In genomic region chr3:52286777-52287110, GRCh38 we compare ENCODE assay signal across 7 cellular contexts. TPM values are rescaled to one million over a fixed set of nuclear protein-coding genes. Genes with fewer than 3 reads are reported as not detected.
A peak's percentile ranks its signal among the peaks of the same experiment; 100 is the strongest.
DNase-seq lines count a peak whose midpoint lies in the region; ATAC-seq and TF ChIP-seq lines count a peak whose summit lies in the region.

No MANE protein-coding gene starts in this region.

- no peaks in the 10 kb centered on the region for H3K9me3 Mint-ChIP-seq in activated CD8-positive, alpha-beta T cell treated with anti-CD3 and anti-CD28 coated beads for 36 hours

- WGBS in spleen, 5 donors, result 75 to 89% (median 81%) methylated on average over 8 of the region's 8 CpGs

- H3K27ac ChIP-seq in HEK293 (ENCODE audit: extremely low read depth, low read depth, low read length) (peak overlapping the region; percentile 96), spleen (peak overlapping the region; percentile 95 to 100 (median 100))

- H3K4me1 Mint-ChIP-seq in activated CD8-positive, alpha-beta T cell treated with anti-CD3 and anti-CD28 coated beads for 36 hours (ENCODE audit: low read depth), result peaks cover 51% of the 10 kb centered on the region

- CTCF ChIA-PET in HEK293 (lab: Yijun Ruan, JAX), result interaction anchor here (0.8 kb wide), 1 partner anchor 9 kb away, joined by 3 read pairs; the partner anchor contains the start of gene WDR82
- CTCF ChIA-PET in activated CD8-positive, alpha-beta T cell treated with anti-CD3 and anti-CD28 coated beads for 36 hours (lab: Charles Lee), result interaction anchor here (1.2 to 18.7 kb wide), 5 partner anchors 10 to 66 kb away, joined by 5 to 264 read pairs (median 11); no protein-coding TSS in a partner anchor

- peak overlapping the region; percentile 79 for H3K4me3 Mint-ChIP-seq in activated CD8-positive, alpha-beta T cell treated with anti-CD3 and anti-CD28 coated beads for 36 hours

- TF ChIP-seq POLR2A in spleen (IDR thresholded peaks at IDR 0.05), result no peak

- H3K27me3 ChIP-seq in spleen (replicated peaks in 1 of 7), result no peaks in the 10 kb centered on the region

- peak overlapping the region; percentile 100 for H3K27ac Mint-ChIP-seq in activated CD8-positive, alpha-beta T cell treated with anti-CD3 and anti-CD28 coated beads for 36 hours

- H3K4me1 ChIP-seq in HEK293 (ENCODE audit: control insufficient read depth, insufficient read depth, low read length) (no peaks in the 10 kb centered on the region), spleen (peaks cover 9 to 79% (median 39%) of the 10 kb centered on the region in 6 donors)

- H3K9me3 ChIP-seq in HEK293 (ENCODE audit: control insufficient read depth, insufficient read depth, low read depth, low read length) (no peaks in the 10 kb centered on the region), spleen (no peaks in the 10 kb centered on the region)

- ATAC-seq in activated CD8-positive, alpha-beta T cell treated with anti-CD3 and anti-CD28 coated beads for 36 hours, result no peak

- H3K36me3 ChIP-seq in HEK293 (ENCODE audit: control insufficient read depth in 2 of 2, insufficient read depth in 1 of 2, low read length in 2 of 2) (peaks cover 0 to 11% of the 10 kb centered on the region in 2 experiments; a peak in 1 of 3 replicates), spleen (peaks cover 0 to 18% (median 12%) of the 10 kb centered on the region in 6 donors)

- peaks cover 22% of the 10 kb centered on the region for H3K36me3 Mint-ChIP-seq in activated CD8-positive, alpha-beta T cell treated with anti-CD3 and anti-CD28 coated beads for 36 hours (ENCODE audit: low read depth)

- DNase-seq in activated CD8-positive, alpha-beta T cell treated with anti-CD3 and anti-CD28 coated beads for 36 hours, result no peak
- DNase-seq in spleen, result peak; percentile 70
- no peak for DNase-seq in NCI-H1417 treated with DMSO at 0.1 percent for 48 hours (lab: John Stamatoyannopoulos, UW)
- no peak for DNase-seq in retina
- no peak for DNase-seq in AG08395 (ENCODE audit: low spot score)

- no peaks in the 10 kb centered on the region for H3K27me3 Mint-ChIP-seq in activated CD8-positive, alpha-beta T cell treated with anti-CD3 and anti-CD28 coated beads for 36 hours

- POLR2A ChIA-PET in HEK293 (lab: Yijun Ruan, JAX), result interaction anchor here (2.7 kb wide), 1 partner anchor 9 kb away, joined by 23 read pairs; the partner anchor contains the start of gene WDR82
- POLR2A ChIA-PET in activated CD8-positive, alpha-beta T cell treated with anti-CD3 and anti-CD28 coated beads for 36 hours (lab: Charles Lee), result interaction anchor here (1.1 to 31.0 kb wide), 3 partner anchors 9 to 52 kb away, joined by 3 to 949 read pairs (median 42); partner anchors contain the start of genes PPM1M, TLR9, TWF2 and WDR82

- intact Hi-C loops in activated CD8-positive, alpha-beta T cell treated with anti-CD3 and anti-CD28 coated beads for 36 hours (cut with micrococcal nuclease), result no loop called here
- intact Hi-C loops in spleen (cut with DNase I; ENCODE audit: low total_unique reads), result no loop called here

- TF ChIP-seq CTCF in HEK293 (tag by site-specific recombination; IDR thresholded peaks at IDR 0.05) (no peak), spleen (IDR thresholded peaks at IDR 0.05 in 8 of 11, conservative IDR thresholded peaks at IDR 0.05 in 3 of 11) (no peak)
- no peak for TF ChIP-seq CTCF in activated CD8-positive, alpha-beta T cell treated with anti-CD3 and anti-CD28 coated beads for 36 hours (IDR thresholded peaks at IDR 0.05)

- peak overlapping the region; percentile 100 for H3K4me3 ChIP-seq in HEK293 (ENCODE audit: low read depth, low read length)
- peak overlapping the region; percentile 98 for H3K4me3 ChIP-seq in iPS-11a (ENCODE audit: low read depth, low read length)
- H3K4me3 ChIP-seq in spleen, result peak overlapping the region in 5 of 8 donors; percentile 60 to 84 (median 73)

TF ChIP-seq in HEK293, 187 proteins besides CTCF, POLR2A, EP300 and RAD21:
- TF ChIP-seq ZNF2 (tag by site-specific recombination; IDR thresholded peaks at IDR 0.05) (no peak), ZNF214 (tag by site-specific recombination; IDR thresholded peaks at IDR 0.05; ENCODE audit: borderline replicate concordance) (no peak), ZNF211 (tag by site-specific recombination; IDR thresholded peaks at IDR 0.05; ENCODE audit: low read depth) (no peak), IKZF3 (tag by site-specific recombination; IDR thresholded peaks at IDR 0.05) (no peak), ZNF169 (tag by site-specific recombination; IDR thresholded peaks at IDR 0.05) (no peak), ZNF843 (tag by site-specific recombination; IDR thresholded peaks at IDR 0.05) (no peak), OSR2 (tag by site-specific recombination; IDR thresholded peaks at IDR 0.05) (no peak), ZNF530 (tag by site-specific recombination; IDR thresholded peaks at IDR 0.05; ENCODE audit: low read depth) (no peak), ZFP69B (tag by site-specific recombination; IDR thresholded peaks at IDR 0.05) (no peak), MEIS1 (CRISPR knock-in tag; IDR thresholded peaks at IDR 0.05; ENCODE audit: borderline replicate concordance) (no peak), ZNF610 (tag by site-specific recombination; IDR thresholded peaks at IDR 0.05; ENCODE audit: borderline replicate concordance) (no peak), TRIM28 (IDR thresholded peaks at IDR 0.05; ENCODE audit: borderline replicate concordance, low read length) (no peak), SETDB1 (IDR thresholded peaks at IDR 0.05; ENCODE audit: insufficient read length, low read length) (no peak), ZNF140 (tag by site-specific recombination; IDR thresholded peaks at IDR 0.05) (no peak)
- TF ChIP-seq, protein P1, sequence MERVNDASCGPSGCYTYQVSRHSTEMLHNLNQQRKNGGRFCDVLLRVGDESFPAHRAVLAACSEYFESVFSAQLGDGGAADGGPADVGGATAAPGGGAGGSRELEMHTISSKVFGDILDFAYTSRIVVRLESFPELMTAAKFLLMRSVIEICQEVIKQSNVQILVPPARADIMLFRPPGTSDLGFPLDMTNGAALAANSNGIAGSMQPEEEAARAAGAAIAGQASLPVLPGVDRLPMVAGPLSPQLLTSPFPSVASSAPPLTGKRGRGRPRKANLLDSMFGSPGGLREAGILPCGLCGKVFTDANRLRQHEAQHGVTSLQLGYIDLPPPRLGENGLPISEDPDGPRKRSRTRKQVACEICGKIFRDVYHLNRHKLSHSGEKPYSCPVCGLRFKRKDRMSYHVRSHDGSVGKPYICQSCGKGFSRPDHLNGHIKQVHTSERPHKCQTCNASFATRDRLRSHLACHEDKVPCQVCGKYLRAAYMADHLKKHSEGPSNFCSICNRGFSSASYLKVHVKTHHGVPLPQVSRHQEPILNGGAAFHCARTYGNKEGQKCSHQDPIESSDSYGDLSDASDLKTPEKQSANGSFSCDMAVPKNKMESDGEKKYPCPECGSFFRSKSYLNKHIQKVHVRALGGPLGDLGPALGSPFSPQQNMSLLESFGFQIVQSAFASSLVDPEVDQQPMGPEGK (tag by site-specific recombination; IDR thresholded peaks at IDR 0.05), result no peak
TF ChIP-seq in HEK293: peak in this region for 0.

RNA-seq across cellular contexts. Expression of gene GLYCTK, which starts 0.9 kb away (rescaled TPM):
- total RNA-seq in activated CD8-positive, alpha-beta T cell treated with anti-CD3 and anti-CD28 coated beads for 36 hours, result 10 to 100 TPM; 21.6 to 21.9 TPM
- 10 to 100 TPM; 13.4 to 31.9 (median 26.8) TPM for total RNA-seq in spleen
- polyA plus RNA-seq in spleen, result 10 to 100 TPM; 14.9 to 22.5 (median 22.2) TPM

RNA-seq across cellular contexts. Expression of gene WDR82, which starts 8.3 kb away (rescaled TPM):
- total RNA-seq in activated CD8-positive, alpha-beta T cell treated with anti-CD3 and anti-CD28 coated beads for 36 hours, result 100 to 1,000 TPM; 103 to 105 TPM
- total RNA-seq in spleen, result 10 to 100 TPM; 60.5 to 80.6 (median 72.0) TPM
- 10 to 100 TPM; 20.9 to 35.8 (median 23.6) TPM for polyA plus RNA-seq in spleen

RNA-seq across cellular contexts. Expression of gene DNAH1, which starts 29.4 kb away (rescaled TPM):
- 10 to 100 TPM in 1 of 2 experiments, 1 to 10 TPM in 1; 9.2 to 10.2 TPM for total RNA-seq in activated CD8-positive, alpha-beta T cell treated with anti-CD3 and anti-CD28 coated beads for 36 hours
- total RNA-seq in spleen, result 10 to 100 TPM; 21.0 to 35.8 (median 27.1) TPM
- 10 to 100 TPM in 1 of 3 donors, 1 to 10 TPM in 2; 4.9 to 10.1 (median 9.7) TPM for polyA plus RNA-seq in spleen

RNA-seq across cellular contexts. Expression of gene PPM1M, which starts 41.2 kb away (rescaled TPM):
- total RNA-seq in activated CD8-positive, alpha-beta T cell treated with anti-CD3 and anti-CD28 coated beads for 36 hours, result 100 to 1,000 TPM in 1 of 2 experiments, 10 to 100 TPM in 1; 94.3 to 100 TPM
- 10 to 100 TPM; 26.3 to 77.8 (median 55.8) TPM for total RNA-seq in spleen
- polyA plus RNA-seq in spleen, result 10 to 100 TPM; 29.2 to 37.2 (median 33.6) TPM

RNA-seq across cellular contexts. Expression of gene TWF2, which starts 47.8 kb away (rescaled TPM):
- 100 to 1,000 TPM; 137 TPM for total RNA-seq in activated CD8-positive, alpha-beta T cell treated with anti-CD3 and anti-CD28 coated beads for 36 hours
- total RNA-seq in spleen, result 100 to 1,000 TPM in 1 of 7 donors, 10 to 100 TPM in 6; 57.5 to 109 (median 68.2) TPM
- 10 to 100 TPM; 47.3 to 71.4 (median 59.8) TPM for polyA plus RNA-seq in spleen
